In genomic region chr10:132575320-132576201, GRCh38 we compare ENCODE assay signal across 8 cellular contexts. TPM values are rescaled to one million over a fixed set of nuclear protein-coding genes. Genes with fewer than 3 reads are reported as not detected.
DNase-seq lines count a peak whose midpoint lies in the region; ATAC-seq and TF ChIP-seq lines count a peak whose summit lies in the region.

No MANE protein-coding gene starts in this region.

- DNase-seq in GM10248 (ENCODE audit: extremely low spot score) (peak; percentile 72), KBM-7 (peak; percentile 96), amniotic epithelial cell (ENCODE audit: low read depth) (peak; percentile 67), left lobe of liver (ENCODE audit: low spot score) (no peak), thoracic aorta (ENCODE audit: low spot score) (no peak), foreskin melanocyte (no peak), tibial nerve (ENCODE audit: low spot score in 2 of 2) (no peak)

- 45% methylated on average over 19 to 20 of the region's 21 CpGs for WGBS in tibial nerve, 2 donors

- H3K4me3 ChIP-seq in thoracic aorta, result peak overlapping the region; percentile 48
- no peak overlapping the region for H3K4me3 ChIP-seq in tibial nerve

- no peaks in the 10 kb centered on the region for H3K9me3 ChIP-seq in thoracic aorta
- no peaks in the 10 kb centered on the region for H3K9me3 ChIP-seq in tibial nerve

- H3K4me1 ChIP-seq in thoracic aorta (ENCODE audit: control insufficient read depth in 1 of 2, low read depth in 2 of 2) (peaks cover 46 to 84% of the 10 kb centered on the region in 2 donors), tibial nerve (peaks cover 0 to 73% (median 35%) of the 10 kb centered on the region in 4 donors)

- TF ChIP-seq CTCF in GM10248 (IDR thresholded peaks at IDR 0.05; ENCODE audit: control extremely low read depth, extremely low read depth, low read depth, missing control alignments) (no peak), thoracic aorta (IDR thresholded peaks at IDR 0.05) (no peak), tibial nerve (IDR thresholded peaks at IDR 0.05) (no peak)

- no peaks in the 10 kb centered on the region for H3K36me3 ChIP-seq in thoracic aorta
- no peaks in the 10 kb centered on the region for H3K36me3 ChIP-seq in tibial nerve

- ATAC-seq in GM21390 (IDR thresholded peaks at IDR 0.05; ENCODE audit: unreplicated experiment) (peak; percentile 37), left lobe of liver (peak; percentile 78), thoracic aorta (ENCODE audit: insufficient number of reproducible peaks, low FRiP score, low read depth) (peak; percentile 32)

- no peak for TF ChIP-seq POLR2A in tibial nerve (IDR thresholded peaks at IDR 0.05)

- CTCF ChIA-PET in GM10248 (lab: Yijun Ruan, JAX), result interaction anchor here (0.9 to 2.2 kb wide), 5 partner anchors 9 to 116 kb away, joined by 3 to 6 read pairs (median 3); no protein-coding TSS in a partner anchor

- H3K27me3 ChIP-seq in thoracic aorta (replicated peaks; ENCODE audit: insufficient read depth) (no peaks in the 10 kb centered on the region), tibial nerve (no peaks in the 10 kb centered on the region)

- in situ Hi-C loops in KBM-7 (cut with MboI; ENCODE audit: low pct_unique_long_range_greater_than_20kb, low sequenced_read_pairs), result no loop called here

- peak overlapping the region; percentile 54 to 64 for H3K27ac ChIP-seq in thoracic aorta
- H3K27ac ChIP-seq in tibial nerve, result peak overlapping the region in 1 of 4 donors; percentile 61

- POLR2A ChIA-PET in GM10248 (lab: Yijun Ruan, JAX), result no interaction called here

- TF ChIP-seq EP300 in tibial nerve (IDR thresholded peaks at IDR 0.05), result peak in 1 of 2 donors; percentile 58

RNA-seq across cellular contexts. Expression of gene INPP5A, which starts 38.0 kb away (rescaled TPM):
- total RNA-seq in left lobe of liver, result 18.3 TPM
- total RNA-seq in thoracic aorta, result 100 to 1,000 TPM; 120 to 142 TPM
- total RNA-seq in tibial nerve, result 100 to 1,000 TPM in 1 of 4 donors, 10 to 100 TPM in 3; 73.8 to 101 (median 86.2) TPM

Comparison
In these comparisons a context has a peak if more than half of its experiments do, and no peak if none do; other contexts are left out.
1. DNase-seq: peak in GM10248 (single experiment), KBM-7 (single experiment) and amniotic epithelial cell (single experiment); none in left lobe of liver (single experiment), thoracic aorta (single experiment), foreskin melanocyte (single experiment) and tibial nerve (0 of 2).
2. Peak in every context shown above with its lines, with median percentiles within 50 percentile points of each other: ATAC-seq.